1 cellular context compared by ENCODE assay signal in the genomic region with DNA sequence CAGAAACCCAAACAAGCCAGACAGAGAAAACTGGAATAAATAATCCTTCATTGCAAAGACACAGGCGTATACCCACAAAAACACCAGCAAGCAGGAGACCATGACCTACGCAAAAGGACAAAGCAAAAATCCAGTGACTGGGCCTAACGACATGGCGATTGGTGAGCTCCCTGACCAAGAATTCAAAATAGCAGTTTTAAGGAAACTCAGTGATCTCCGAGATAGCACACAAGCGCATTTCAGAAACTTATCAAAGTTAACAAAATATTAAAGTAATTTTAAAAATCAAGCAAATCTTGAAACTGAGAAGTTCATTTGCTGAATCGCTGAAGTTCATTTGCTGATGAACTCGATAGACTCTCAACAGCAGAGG.
TF ChIP-seq lines count a peak whose summit lies in the region.

No MANE protein-coding gene starts in this region.

TF ChIP-seq in HepG2, 621 proteins besides CTCF, POLR2A, EP300 and RAD21:
- TF ChIP-seq YEATS4 (CRISPR knock-in tag; IDR thresholded peaks at IDR 0.05; ENCODE audit: borderline replicate concordance) (0 out of 2 replicates have a peak, but pooled peaks have one; percentile 40), ZNF891 (CRISPR knock-in tag; IDR thresholded peaks at IDR 0.05) (no peak)
